In the genomic region with DNA sequence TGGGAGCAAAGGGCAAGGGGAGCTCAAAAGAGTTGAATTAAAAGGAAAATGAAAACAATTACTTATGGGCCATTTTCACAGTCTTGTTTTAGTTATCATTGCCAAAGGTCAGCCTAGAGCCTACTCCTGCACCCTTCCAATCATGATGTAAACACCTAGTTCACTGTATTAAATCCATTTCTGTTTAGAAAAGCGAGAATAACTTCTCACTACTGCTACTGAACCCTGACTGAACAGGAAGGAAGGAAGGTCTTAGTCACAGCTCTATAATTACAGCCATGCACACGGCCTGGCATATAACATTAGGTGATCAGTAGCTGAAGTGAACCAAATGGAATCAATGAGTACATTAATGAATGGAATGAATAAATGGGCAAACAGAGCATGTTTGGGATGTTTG, we compare ENCODE assay signal across 11 cellular contexts.
DNase-seq lines count a peak whose midpoint lies in the region; ATAC-seq and TF ChIP-seq lines count a peak whose summit lies in the region.
"Had no signal": no experiment of that assay in that cellular context is flagged by ENCODE, and none has a peak within 500 bp of the region (broad histone marks: within the 10 kb centered on the region; RNA-seq: fewer than 3 reads in every experiment).

No MANE protein-coding gene starts in this region.

- ATAC-seq in GM19468 (IDR thresholded peaks at IDR 0.05; ENCODE audit: extremely low read depth, unreplicated experiment) (peak; percentile 71), HG03280 (IDR thresholded peaks at IDR 0.05; ENCODE audit: unreplicated experiment) (peak; percentile 70)
- ATAC-seq: upper lobe of right lung had no signal

- no peaks in the 10 kb centered on the region for H3K27me3 ChIP-seq in duodenal mucosa (ENCODE audit: control insufficient read depth in 1 of 2, insufficient read depth in 2 of 2, low read length in 2 of 2)
- H3K27me3 ChIP-seq: upper lobe of right lung had no signal

- DNase-seq in GM13976 (ENCODE audit: low spot score) (peak; percentile 46), HFFc6 (no peak), HT-29 (ENCODE audit: low spot score) (no peak), T1000 (lab: John Stamatoyannopoulos, UW) (no peak)
- no peak for DNase-seq in central memory CD4-positive, alpha-beta T cell
- DNase-seq: upper lobe of right lung had no signal

- H3K27me3 Mint-ChIP-seq in HFFc6 (ENCODE audit: insufficient read depth): peaks cover 6% of the 10 kb centered on the region

- TF ChIP-seq CTCF in GM13976 (IDR thresholded peaks at IDR 0.05; ENCODE audit: borderline replicate concordance, control extremely low read depth, extremely low read depth, insufficient read depth, missing control alignments) (no peak), HFFc6 (IDR thresholded peaks at IDR 0.05) (no peak)

- H3K9me3 ChIP-seq in duodenal mucosa (ENCODE audit: control insufficient read depth in 1 of 2, low read length in 2 of 2): no peaks in the 10 kb centered on the region
- H3K9me3 ChIP-seq: upper lobe of right lung had no signal

- H3K4me3 ChIP-seq in duodenal mucosa (ENCODE audit: low read depth in 1 of 2, low read length in 2 of 2): peak overlapping the region in 1 of 2 donors; percentile 8
- H3K4me3 ChIP-seq: SK-N-MC, upper lobe of right lung had no signal

- H3K9ac ChIP-seq in duodenal mucosa (ENCODE audit: low read depth in 1 of 2, low read length in 2 of 2): peak overlapping the region; percentile 2 to 22

- peaks cover 49 to 55% of the 10 kb centered on the region in 2 donors for H3K4me1 ChIP-seq in duodenal mucosa (ENCODE audit: control insufficient read depth in 1 of 2, insufficient read depth in 2 of 2, low read length in 2 of 2)
- H3K4me1 ChIP-seq: upper lobe of right lung had no signal

- H3K4me3 Mint-ChIP-seq in HFFc6: no peak overlapping the region
- H3K4me3 Mint-ChIP-seq: nephron had no signal

- H3K36me3 ChIP-seq in duodenal mucosa (ENCODE audit: control insufficient read depth in 1 of 2, insufficient read depth in 2 of 2, low read length in 2 of 2): no peaks in the 10 kb centered on the region
- H3K36me3 ChIP-seq: upper lobe of right lung had no signal

- H3K27ac Mint-ChIP-seq in HFFc6: no peak overlapping the region

- in situ Hi-C loops in GM13976 (cut with MboI; ENCODE audit: low sequenced_read_pairs, unreplicated experiment): no loop called here

- H3K27ac ChIP-seq in duodenal mucosa (ENCODE audit: low read depth, low read length): peak overlapping the region; percentile 27
- H3K27ac ChIP-seq: SK-N-MC, upper lobe of right lung had no signal

- no peaks in the 10 kb centered on the region for H3K4me1 Mint-ChIP-seq in HFFc6 (ENCODE audit: low read depth)

- H3K36me3 Mint-ChIP-seq in HFFc6 (ENCODE audit: low read depth): no peaks in the 10 kb centered on the region

- H3K9me3 Mint-ChIP-seq in HFFc6: peaks cover 4% of the 10 kb centered on the region; the same call in 1 of the 2 replicates
